12 cellular contexts compared by ENCODE assay signal in the genomic region with DNA sequence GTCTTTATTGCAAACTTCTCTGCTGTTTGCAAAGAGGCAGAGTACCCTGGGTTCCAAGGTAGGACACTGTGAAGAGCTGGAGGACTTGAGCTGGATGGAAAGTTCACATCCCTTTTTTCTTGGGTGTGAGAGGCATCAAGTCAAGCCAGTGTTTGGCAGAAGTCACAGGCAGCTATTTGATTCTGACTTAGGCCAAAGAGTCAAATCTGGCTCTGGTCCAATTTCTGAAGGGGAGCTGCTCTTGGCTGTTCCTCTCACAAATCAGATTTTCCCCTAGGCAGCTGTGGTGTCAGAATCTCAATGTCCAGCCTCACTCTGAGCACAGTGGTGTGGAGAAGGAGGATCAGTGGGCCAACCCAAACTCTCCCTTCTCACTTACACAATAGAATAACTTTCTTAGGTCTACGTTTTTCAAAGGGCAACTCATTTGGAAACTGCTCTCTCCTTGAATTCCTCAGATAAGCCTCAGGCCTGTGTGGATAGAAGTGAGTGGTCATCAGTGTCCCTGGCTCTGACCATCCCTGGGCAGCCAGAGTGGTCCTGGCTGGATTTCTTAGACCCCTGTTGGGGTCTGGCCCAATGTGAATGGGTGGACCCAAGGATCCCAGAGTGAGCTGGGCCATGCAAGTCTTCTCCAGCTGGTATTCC. TPM values are rescaled to one million over a fixed set of nuclear protein-coding genes. Genes with fewer than 3 reads are reported as not detected.
DNase-seq lines count a peak whose midpoint lies in the region; ATAC-seq and TF ChIP-seq lines count a peak whose summit lies in the region.
"Had no signal": no experiment of that assay in that cellular context is flagged by ENCODE, and none has a peak within 500 bp of the region (broad histone marks: within the 10 kb centered on the region; RNA-seq: fewer than 3 reads in every experiment).

No MANE protein-coding gene starts in this region.

- H3K4me3 ChIP-seq in H7 (ENCODE audit: insufficient read depth, low read depth, low read length) (no peak overlapping the region), fibroblast of the aortic adventitia (ENCODE audit: low read depth, low read length) (no peak overlapping the region)

- no peak for ATAC-seq in HG03196 (IDR thresholded peaks at IDR 0.05; ENCODE audit: unreplicated experiment)
- ATAC-seq: HCT116 had no signal

- no peak for TF ChIP-seq CTCF in fibroblast of the aortic adventitia (IDR thresholded peaks at IDR 0.05; ENCODE audit: insufficient read depth, low read length)

- no peaks in the 10 kb centered on the region for H3K27me3 ChIP-seq in H7 (ENCODE audit: control insufficient read depth, insufficient read depth, low read length)

- peak; percentile 2 for DNase-seq in H7
- peak; percentile 8 for DNase-seq in NCI-H69 (lab: John Stamatoyannopoulos, UW)
- peak; percentile 95 for DNase-seq in fibroblast of the aortic adventitia (ENCODE audit: low read depth)
- DNase-seq in pons (ENCODE audit: low spot score): peak; percentile 68
- DNase-seq in central memory CD4-positive, alpha-beta T cell: no peak
- DNase-seq in RKO (ENCODE audit: low spot score): no peak
- DNase-seq in dedifferentiated amniotic fluid mesenchymal stem cell (ENCODE audit: extremely low spot score): no peak
- DNase-seq: activated CD4-positive, alpha-beta memory T cell treated with anti-CD3 and anti-CD28 coated beads for 36 hours; BE2C; stimulated activated CD4-positive, alpha-beta T cell treated with anti-CD3 and anti-CD28 coated beads, Interleukin-2, amount 100 ng/mL, for 48 hours had no signal

- H3K36me3 ChIP-seq in H7 (replicated peaks; ENCODE audit: control insufficient read depth, insufficient read depth, low read length): no peaks in the 10 kb centered on the region
- H3K36me3 ChIP-seq: BE2C had no signal

RNA-seq across cellular contexts. Expression of a gene that starts 18.2 kb away (rescaled TPM):
- 46.0 and 54.5 TPM in 2 replicates for total RNA-seq in H7 (2014; rRNA removed; shearing (Covaris generic))
- total RNA-seq in fibroblast of the aortic adventitia (ENCODE audit: low replicate concordance): 65.0 and 75.7 TPM in 2 replicates

Comparison
In these comparisons a context has a peak if more than half of its experiments do, and no peak if none do; other contexts are left out.
1. DNase-seq: peak in H7 (single experiment), NCI-H69 (single experiment), fibroblast of the aortic adventitia (single experiment) and pons (single experiment); none in central memory CD4-positive, alpha-beta T cell (single experiment), RKO (single experiment) and dedifferentiated amniotic fluid mesenchymal stem cell (single experiment).